ENCODE assay signal across 37 cellular contexts in genomic region chr10:29089094-29089493, GRCh38.
"Had no signal": no experiment of that assay in that cellular context is flagged by ENCODE, and none has a peak within 500 bp of the region (broad histone marks: within the 10 kb centered on the region; RNA-seq: fewer than 3 reads in every experiment).

No MANE protein-coding gene starts in this region.

- FAIRE-seq: astrocyte, TTC549 had no signal

- H3K9me3 ChIP-seq: adrenal gland, body of pancreas, breast epithelium had no signal

- H3K4me3 Mint-ChIP-seq: activated B cell treated with CpG ODN at 0.5 μM for 24 hours; activated CD4-positive, alpha-beta memory T cell treated with anti-CD3 and anti-CD28 coated beads for 36 hours; activated CD4-positive, alpha-beta T cell treated with anti-CD3 and anti-CD28 coated beads, Interleukin-2, amount 10 ng/mL, durations not matched to agents 24 days and 14 days; activated CD8-positive, alpha-beta T cell treated with anti-CD3 and anti-CD28 coated beads for 36 hours; activated naive CD4-positive, alpha-beta T cell treated with anti-CD3 and anti-CD28 coated beads for 36 hours; activated naive CD8-positive, alpha-beta T cell treated with anti-CD3 and anti-CD28 coated beads for 36 hours; activated T-cell treated with anti-CD3 and anti-CD28 coated beads, Interleukin-2, amount 50 U/mL, for 4 hours; activated T-cell treated with anti-CD3 and anti-CD28 coated beads, Interleukin-2, amount 50 U/mL, for 72 hours; activated T-helper 1 cell treated with anti-CD3 and anti-CD28 coated beads, Interleukin-12 subunit alpha, Interleukin-12 subunit beta, Interleukin-2, Interleukin-4 antibody, amounts not matched to agents 30 ng/mL and 10 ng/mL and 1 ng/mL, durations not matched to agents 14 hours and 24 hours and 36 hours; activated T-helper 17 cell treated with anti-CD3 and anti-CD28 coated beads, Interleukin-2, amount 50 U/mL, for 72 hours; T-helper 1 cell treated with Interleukin-12 subunit alpha and Interleukin-12 subunit beta and Interleukin-4 antibody, amounts not matched to agents 30 μg/mL and 1 μg/mL, for 36 hours; T-helper 2 cell treated with Interferon-gamma antibody and Interleukin-4, amounts not matched to agents 5 μg/mL and 100 μg/mL, for 36 hours had no signal

- ATAC-seq: activated CD8-positive, alpha-beta T cell treated with anti-CD3 and anti-CD28 coated beads for 36 hours; activated naive CD4-positive, alpha-beta T cell treated with anti-CD3 and anti-CD28 coated beads, Interleukin-2, amount 50 U/mL, for 72 hours; activated T-cell treated with anti-CD3 and anti-CD28 coated beads, Interleukin-2, amount 50 U/mL, for 4 hours; activated T-cell treated with anti-CD3 and anti-CD28 coated beads, Interleukin-2, amount 50 U/mL, for 72 hours; activated T-helper 17 cell treated with anti-CD3 and anti-CD28 coated beads, Interleukin-2, amount 50 U/mL, for 72 hours; body of pancreas had no signal

- H3K27me3 Mint-ChIP-seq: activated B cell treated with CpG ODN at 0.5 μM for 24 hours; activated CD4-positive, alpha-beta T cell treated with anti-CD3 and anti-CD28 coated beads, Interleukin-2, amount 10 ng/mL, durations not matched to agents 24 days and 14 days had no signal

- H3K4me3 ChIP-seq: adrenal gland, body of pancreas, breast epithelium had no signal

- H3K27me3 ChIP-seq: adrenal gland, body of pancreas, brain microvascular endothelial cell, breast epithelium had no signal

- H3K27ac ChIP-seq: adrenal gland, body of pancreas, brain microvascular endothelial cell, breast epithelium, VCaP had no signal

- H3K4me1 Mint-ChIP-seq: activated B cell treated with CpG ODN at 0.5 μM for 24 hours; activated CD4-positive, alpha-beta T cell treated with anti-CD3 and anti-CD28 coated beads, Interleukin-2, amount 10 ng/mL, durations not matched to agents 24 days and 14 days; activated naive CD8-positive, alpha-beta T cell treated with anti-CD3 and anti-CD28 coated beads for 36 hours; activated T-helper 17 cell treated with anti-CD3 and anti-CD28 coated beads, Interleukin-2, amount 50 U/mL, for 72 hours had no signal

- H3K9me3 Mint-ChIP-seq: activated B cell treated with CpG ODN at 0.5 μM for 24 hours; activated CD4-positive, alpha-beta memory T cell treated with anti-CD3 and anti-CD28 coated beads for 36 hours; activated CD4-positive, alpha-beta T cell treated with anti-CD3 and anti-CD28 coated beads, Interleukin-2, amount 10 ng/mL, durations not matched to agents 24 days and 14 days; activated CD8-positive, alpha-beta T cell treated with anti-CD3 and anti-CD28 coated beads for 36 hours; activated naive CD4-positive, alpha-beta T cell treated with anti-CD3 and anti-CD28 coated beads for 36 hours; activated T-cell treated with anti-CD3 and anti-CD28 coated beads, Interleukin-2, amount 50 U/mL, for 4 hours; activated T-helper 1 cell treated with anti-CD3 and anti-CD28 coated beads, Interleukin-12 subunit alpha, Interleukin-12 subunit beta, Interleukin-2, Interleukin-4 antibody, amounts not matched to agents 30 ng/mL and 10 ng/mL and 1 ng/mL, durations not matched to agents 14 hours and 24 hours and 36 hours; T-helper 1 cell treated with Interleukin-12 subunit alpha and Interleukin-12 subunit beta and Interleukin-4 antibody, amounts not matched to agents 30 μg/mL and 1 μg/mL, for 36 hours; T-helper 2 cell treated with Interferon-gamma antibody and Interleukin-4, amounts not matched to agents 5 μg/mL and 100 μg/mL, for 36 hours had no signal

- H3K36me3 Mint-ChIP-seq: activated CD4-positive, alpha-beta memory T cell treated with anti-CD3 and anti-CD28 coated beads for 36 hours; activated naive CD4-positive, alpha-beta T cell treated with anti-CD3 and anti-CD28 coated beads, Interleukin-2, amount 50 U/mL, for 72 hours; activated naive CD8-positive, alpha-beta T cell treated with anti-CD3 and anti-CD28 coated beads for 36 hours had no signal

- H3K36me3 ChIP-seq: adrenal gland, brain microvascular endothelial cell, breast epithelium had no signal

- DNase-seq: activated B cell treated with CpG ODN at 0.5 μM for 24 hours; activated CD4-positive, alpha-beta memory T cell treated with anti-CD3 and anti-CD28 coated beads for 36 hours; activated CD4-positive, alpha-beta T cell treated with anti-CD3 and anti-CD28 coated beads for 4 hours; activated CD4-positive, alpha-beta T cell treated with anti-CD3 and anti-CD28 coated beads, Interleukin-2, amount 10 ng/mL, durations not matched to agents 24 days and 14 days; activated CD4-positive, alpha-beta T cell treated with anti-CD3 and anti-CD28 coated beads, Interleukin-2, amount 50 U/mL, for 1 hour; activated CD4-positive, alpha-beta T cell treated with anti-CD3 and anti-CD28 coated beads, Interleukin-2, amount 50 U/mL, for 4 hours; activated CD4-positive, CD25-positive, alpha-beta regulatory T cell treated with anti-CD3 and anti-CD28 coated beads, Interleukin-2, amount 50 U/mL, for 72 hours; activated CD8-positive, alpha-beta memory T cell treated with anti-CD3 and anti-CD28 coated beads, Interleukin-2, amount 50 U/mL, for 4 hours; activated CD8-positive, alpha-beta T cell treated with anti-CD3 and anti-CD28 coated beads for 36 hours; activated effector memory CD4-positive, alpha-beta T cell treated with anti-CD3 and anti-CD28 coated beads, Interleukin-2, amount 50 U/mL, for 16 hours; activated gamma-delta T cell treated with Interleukin-2 at 50 U/mL for 16 hours; activated naive CD4-positive, alpha-beta T cell; activated naive CD4-positive, alpha-beta T cell treated with anti-CD3 and anti-CD28 coated beads for 36 hours; activated naive CD4-positive, alpha-beta T cell treated with anti-CD3 and anti-CD28 coated beads, Interleukin-2, amount 50 U/mL, for 16 hours; activated naive CD8-positive, alpha-beta T cell treated with anti-CD3 and anti-CD28 coated beads for 36 hours; activated T-cell treated with anti-CD3 and anti-CD28 coated beads for 4 hours; activated T-cell treated with anti-CD3 and anti-CD28 coated beads, Interleukin-2, amount 50 U/mL, for 1 hour; activated T-cell treated with anti-CD3 and anti-CD28 coated beads, Interleukin-2, amount 50 U/mL, for 4 hours; activated T-cell treated with anti-CD3 and anti-CD28 coated beads, Interleukin-2, amount 50 U/mL, for 72 hours; adrenal gland; amniotic stem cell; aorta; body of pancreas; brain microvascular endothelial cell; central memory CD4-positive, alpha-beta T cell; T-helper 1 cell; T-helper 2 cell; T-helper 9 cell had no signal

- H3K27ac Mint-ChIP-seq: activated B cell treated with CpG ODN at 0.5 μM for 24 hours; activated CD4-positive, alpha-beta memory T cell treated with anti-CD3 and anti-CD28 coated beads for 36 hours; activated CD4-positive, alpha-beta T cell treated with anti-CD3 and anti-CD28 coated beads, Interleukin-2, amount 10 ng/mL, durations not matched to agents 24 days and 14 days; activated CD8-positive, alpha-beta T cell treated with anti-CD3 and anti-CD28 coated beads for 36 hours; activated naive CD4-positive, alpha-beta T cell treated with anti-CD3 and anti-CD28 coated beads for 36 hours; activated naive CD4-positive, alpha-beta T cell treated with anti-CD3 and anti-CD28 coated beads, Interleukin-2, amount 50 U/mL, for 72 hours; activated naive CD8-positive, alpha-beta T cell treated with anti-CD3 and anti-CD28 coated beads for 36 hours; activated T-cell treated with anti-CD3 and anti-CD28 coated beads, Interleukin-2, amount 50 U/mL, for 72 hours; activated T-helper 1 cell treated with anti-CD3 and anti-CD28 coated beads, Interleukin-12 subunit alpha, Interleukin-12 subunit beta, Interleukin-2, Interleukin-4 antibody, amounts not matched to agents 30 ng/mL and 10 ng/mL and 1 ng/mL, durations not matched to agents 14 hours and 24 hours and 36 hours; activated T-helper 17 cell treated with anti-CD3 and anti-CD28 coated beads, Interleukin-2, amount 50 U/mL, for 72 hours; T-helper 1 cell treated with Interleukin-12 subunit alpha and Interleukin-12 subunit beta and Interleukin-4 antibody, amounts not matched to agents 30 μg/mL and 1 μg/mL, for 36 hours; T-helper 2 cell treated with Interferon-gamma antibody and Interleukin-4, amounts not matched to agents 5 μg/mL and 100 μg/mL, for 36 hours had no signal

- H3K4me1 ChIP-seq: adrenal gland, body of pancreas, breast epithelium had no signal
